ENCODE assay signal across 1 cellular context in genomic region chr1:185292237-185292636, GRCh38.
TF ChIP-seq lines count a peak whose summit lies in the region.

No MANE protein-coding gene starts in this region.

TF ChIP-seq in K562, 482 proteins besides CTCF, POLR2A, EP300 and RAD21 (continued from another document):
- TF ChIP-seq, protein P1, sequence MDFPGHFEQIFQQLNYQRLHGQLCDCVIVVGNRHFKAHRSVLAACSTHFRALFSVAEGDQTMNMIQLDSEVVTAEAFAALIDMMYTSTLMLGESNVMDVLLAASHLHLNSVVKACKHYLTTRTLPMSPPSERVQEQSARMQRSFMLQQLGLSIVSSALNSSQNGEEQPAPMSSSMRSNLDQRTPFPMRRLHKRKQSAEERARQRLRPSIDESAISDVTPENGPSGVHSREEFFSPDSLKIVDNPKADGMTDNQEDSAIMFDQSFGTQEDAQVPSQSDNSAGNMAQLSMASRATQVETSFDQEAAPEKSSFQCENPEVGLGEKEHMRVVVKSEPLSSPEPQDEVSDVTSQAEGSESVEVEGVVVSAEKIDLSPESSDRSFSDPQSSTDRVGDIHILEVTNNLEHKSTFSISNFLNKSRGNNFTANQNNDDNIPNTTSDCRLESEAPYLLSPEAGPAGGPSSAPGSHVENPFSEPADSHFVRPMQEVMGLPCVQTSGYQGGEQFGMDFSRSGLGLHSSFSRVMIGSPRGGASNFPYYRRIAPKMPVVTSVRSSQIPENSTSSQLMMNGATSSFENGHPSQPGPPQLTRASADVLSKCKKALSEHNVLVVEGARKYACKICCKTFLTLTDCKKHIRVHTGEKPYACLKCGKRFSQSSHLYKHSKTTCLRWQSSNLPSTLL (IDR thresholded peaks at IDR 0.05), result peak; percentile 12; the same call in 1 of the 2 replicates
- TF ChIP-seq CHD4 (IDR thresholded peaks at IDR 0.05; ENCODE audit: insufficient read depth, insufficient replicate concordance, low read depth, low read length, poor library complexity, severe bottlenecking) (no peak), SPI1 (IDR thresholded peaks at IDR 0.05; ENCODE audit: borderline replicate concordance, low read depth, low read length) (0 out of 2 replicates have a peak, but pooled peaks have one; percentile 19), LEF1 (IDR thresholded peaks at IDR 0.05) (no peak), CEBPB (tag; IDR thresholded peaks at IDR 0.05) (peak; percentile 58), ZNF384 (IDR thresholded peaks at IDR 0.05; ENCODE audit: low read depth, low read length) (peak; percentile 83)
- TF ChIP-seq, protein P2, sequence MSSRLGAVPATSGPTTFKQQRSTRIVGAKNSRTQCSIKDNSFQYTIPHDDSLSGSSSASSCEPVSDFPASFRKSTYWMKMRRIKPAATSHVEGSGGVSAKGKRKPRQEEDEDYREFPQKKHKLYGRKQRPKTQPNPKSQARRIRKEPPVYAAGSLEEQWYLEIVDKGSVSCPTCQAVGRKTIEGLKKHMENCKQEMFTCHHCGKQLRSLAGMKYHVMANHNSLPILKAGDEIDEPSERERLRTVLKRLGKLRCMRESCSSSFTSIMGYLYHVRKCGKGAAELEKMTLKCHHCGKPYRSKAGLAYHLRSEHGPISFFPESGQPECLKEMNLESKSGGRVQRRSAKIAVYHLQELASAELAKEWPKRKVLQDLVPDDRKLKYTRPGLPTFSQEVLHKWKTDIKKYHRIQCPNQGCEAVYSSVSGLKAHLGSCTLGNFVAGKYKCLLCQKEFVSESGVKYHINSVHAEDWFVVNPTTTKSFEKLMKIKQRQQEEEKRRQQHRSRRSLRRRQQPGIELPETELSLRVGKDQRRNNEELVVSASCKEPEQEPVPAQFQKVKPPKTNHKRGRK (tag; IDR thresholded peaks at IDR 0.05), result peak; percentile 65
- TF ChIP-seq, protein P3, sequence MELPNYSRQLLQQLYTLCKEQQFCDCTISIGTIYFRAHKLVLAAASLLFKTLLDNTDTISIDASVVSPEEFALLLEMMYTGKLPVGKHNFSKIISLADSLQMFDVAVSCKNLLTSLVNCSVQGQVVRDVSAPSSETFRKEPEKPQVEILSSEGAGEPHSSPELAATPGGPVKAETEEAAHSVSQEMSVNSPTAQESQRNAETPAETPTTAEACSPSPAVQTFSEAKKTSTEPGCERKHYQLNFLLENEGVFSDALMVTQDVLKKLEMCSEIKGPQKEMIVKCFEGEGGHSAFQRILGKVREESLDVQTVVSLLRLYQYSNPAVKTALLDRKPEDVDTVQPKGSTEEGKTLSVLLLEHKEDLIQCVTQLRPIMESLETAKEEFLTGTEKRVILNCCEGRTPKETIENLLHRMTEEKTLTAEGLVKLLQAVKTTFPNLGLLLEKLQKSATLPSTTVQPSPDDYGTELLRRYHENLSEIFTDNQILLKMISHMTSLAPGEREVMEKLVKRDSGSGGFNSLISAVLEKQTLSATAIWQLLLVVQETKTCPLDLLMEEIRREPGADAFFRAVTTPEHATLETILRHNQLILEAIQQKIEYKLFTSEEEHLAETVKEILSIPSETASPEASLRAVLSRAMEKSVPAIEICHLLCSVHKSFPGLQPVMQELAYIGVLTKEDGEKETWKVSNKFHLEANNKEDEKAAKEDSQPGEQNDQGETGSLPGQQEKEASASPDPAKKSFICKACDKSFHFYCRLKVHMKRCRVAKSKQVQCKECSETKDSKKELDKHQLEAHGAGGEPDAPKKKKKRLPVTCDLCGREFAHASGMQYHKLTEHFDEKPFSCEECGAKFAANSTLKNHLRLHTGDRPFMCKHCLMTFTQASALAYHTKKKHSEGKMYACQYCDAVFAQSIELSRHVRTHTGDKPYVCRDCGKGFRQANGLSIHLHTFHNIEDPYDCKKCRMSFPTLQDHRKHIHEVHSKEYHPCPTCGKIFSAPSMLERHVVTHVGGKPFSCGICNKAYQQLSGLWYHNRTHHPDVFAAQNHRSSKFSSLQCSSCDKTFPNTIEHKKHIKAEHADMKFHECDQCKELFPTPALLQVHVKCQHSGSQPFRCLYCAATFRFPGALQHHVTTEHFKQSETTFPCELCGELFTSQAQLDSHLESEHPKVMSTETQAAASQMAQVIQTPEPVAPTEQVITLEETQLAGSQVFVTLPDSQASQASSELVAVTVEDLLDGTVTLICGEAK (IDR thresholded peaks at IDR 0.05), result peak; percentile 84
- TF ChIP-seq, protein P3 (CRISPR knock-in tag; IDR thresholded peaks at IDR 0.05), result peak; percentile 51; the same call in 1 of the 2 replicates
